ENCODE assay signal across 1 cellular context in genomic region chrX:74291964-74292891, GRCh38.
TF ChIP-seq lines count a peak whose summit lies in the region.

No MANE protein-coding gene starts in this region.

TF ChIP-seq in HepG2, 621 proteins besides CTCF, POLR2A, EP300 and RAD21 (continued from another document):
- TF ChIP-seq LCORL (IDR thresholded peaks at IDR 0.05), result no peak
- no peak for TF ChIP-seq LCORL (CRISPR knock-in tag; IDR thresholded peaks at IDR 0.05)
- TF ChIP-seq SRY (CRISPR knock-in tag; IDR thresholded peaks at IDR 0.05), result no peak
- TF ChIP-seq THAP11 (CRISPR knock-in tag; IDR thresholded peaks at IDR 0.05), result 0 out of 2 replicates have a peak, but pooled peaks have one; percentile 2
- TF ChIP-seq ZNF710 (CRISPR knock-in tag; IDR thresholded peaks at IDR 0.05; ENCODE audit: borderline replicate concordance), result no peak
- TF ChIP-seq ZKSCAN8 (CRISPR knock-in tag; IDR thresholded peaks at IDR 0.05; ENCODE audit: borderline replicate concordance), result 0 out of 2 replicates have a peak, but pooled peaks have one; percentile 30
- no peak for TF ChIP-seq ZNF713 (CRISPR knock-in tag; IDR thresholded peaks at IDR 0.05)
- TF ChIP-seq TIGD3 (CRISPR knock-in tag; IDR thresholded peaks at IDR 0.05; ENCODE audit: borderline replicate concordance), result no peak
- TF ChIP-seq ZNF567 (CRISPR knock-in tag; IDR thresholded peaks at IDR 0.05; ENCODE audit: borderline replicate concordance), result no peak
- no peak for TF ChIP-seq ARID4A (CRISPR knock-in tag; IDR thresholded peaks at IDR 0.05; ENCODE audit: borderline replicate concordance)
- no peak for TF ChIP-seq BHLHE40 (IDR thresholded peaks at IDR 0.05; ENCODE audit: low read length)
- no peak for TF ChIP-seq ZSCAN30 (CRISPR knock-in tag; IDR thresholded peaks at IDR 0.05)
- TF ChIP-seq GPBP1L1 (CRISPR knock-in tag; IDR thresholded peaks at IDR 0.05), result no peak
